Comparison of ENCODE assay signal across 1 cellular context in genomic region chr12:53287741-53288216, GRCh38.
TF ChIP-seq lines count a peak whose summit lies in the region.

No MANE protein-coding gene starts in this region.

TF ChIP-seq in WTC11, 78 proteins besides CTCF, POLR2A, EP300 and RAD21 (continued from another document):
- TF ChIP-seq AR (CRISPR knock-in tag; IDR thresholded peaks at IDR 0.05) = no peak
- no peak for TF ChIP-seq ESRRA (CRISPR knock-in tag; IDR thresholded peaks at IDR 0.05; ENCODE audit: borderline replicate concordance)
- no peak for TF ChIP-seq PRDM15 (CRISPR knock-in tag; IDR thresholded peaks at IDR 0.05)
- no peak for TF ChIP-seq HMGA2 (CRISPR knock-in tag; IDR thresholded peaks at IDR 0.05)
- TF ChIP-seq RORB (CRISPR knock-in tag; IDR thresholded peaks at IDR 0.05) = no peak
- TF ChIP-seq STAT6 (CRISPR knock-in tag; conservative IDR thresholded peaks at IDR 0.05; ENCODE audit: low read depth) = no peak
- no peak for TF ChIP-seq CDX4 (CRISPR knock-in tag; IDR thresholded peaks at IDR 0.05; ENCODE audit: borderline replicate concordance)
- TF ChIP-seq ERG (CRISPR knock-in tag; IDR thresholded peaks at IDR 0.05) = no peak
- TF ChIP-seq ZSCAN18 (CRISPR knock-in tag; IDR thresholded peaks at IDR 0.05) = no peak
- TF ChIP-seq SP1 (CRISPR knock-in tag; conservative IDR thresholded peaks at IDR 0.05) = no peak
- TF ChIP-seq TEAD4 (CRISPR knock-in tag; IDR thresholded peaks at IDR 0.05) = no peak
- no peak for TF ChIP-seq SMAD4 (CRISPR knock-in tag; IDR thresholded peaks at IDR 0.05)
- TF ChIP-seq IRF1 (CRISPR knock-in tag; IDR thresholded peaks at IDR 0.05) = no peak
- no peak for TF ChIP-seq ELF4 (CRISPR knock-in tag; IDR thresholded peaks at IDR 0.05; ENCODE audit: low read depth)
- TF ChIP-seq CREM (CRISPR knock-in tag; IDR thresholded peaks at IDR 0.05) = no peak
- TF ChIP-seq ATF2 (CRISPR knock-in tag; IDR thresholded peaks at IDR 0.05; ENCODE audit: borderline replicate concordance, low read depth) = no peak
